8 cellular contexts compared by ENCODE assay signal in the genomic region with DNA sequence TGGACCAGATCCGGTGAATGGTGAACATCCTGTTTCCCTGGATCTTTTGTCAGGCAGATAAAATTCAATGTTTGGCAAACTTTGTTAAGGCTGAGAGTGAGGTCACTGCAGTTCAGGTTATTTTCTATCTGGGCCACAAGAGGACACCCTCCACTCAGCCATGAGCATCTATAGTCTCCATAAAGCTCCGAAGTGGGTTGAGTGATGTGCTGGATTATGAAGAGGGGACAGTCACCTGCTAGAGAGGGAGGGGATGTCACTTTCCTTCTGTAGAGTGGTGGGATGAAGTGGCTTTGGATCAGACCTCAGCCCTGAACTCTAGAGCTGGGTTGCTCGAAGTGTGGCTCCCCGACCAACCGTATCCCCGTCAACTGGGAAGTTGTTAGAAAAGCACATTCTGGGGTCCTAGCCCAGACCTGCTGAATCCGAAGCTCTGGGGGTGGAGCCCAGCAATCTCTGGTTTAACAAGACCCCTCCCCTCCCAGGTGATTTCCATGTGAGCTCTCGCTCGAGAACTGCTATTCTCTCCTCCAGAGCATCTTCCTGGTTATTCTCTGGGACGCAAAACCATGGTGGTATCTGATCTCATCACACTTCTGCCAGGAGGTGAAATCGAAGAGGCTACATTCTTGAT. TPM values are rescaled to one million over a fixed set of nuclear protein-coding genes. Genes with fewer than 3 reads are reported as not detected.
DNase-seq lines count a peak whose midpoint lies in the region; ATAC-seq, FAIRE-seq and TF ChIP-seq lines count a peak whose summit lies in the region.

No MANE protein-coding gene starts in this region.

- TF ChIP-seq CTCF in AG10803 (conservative IDR thresholded peaks at IDR 0.05; ENCODE audit: low read length) (peak; percentile 93), HepG2 (CRISPR knock-in tag; IDR thresholded peaks at IDR 0.05) (peak; percentile 79)

- POLR2A ChIA-PET in HepG2 (lab: Yijun Ruan, JAX) = no interaction called here

- H3K4me3 ChIP-seq in AG10803 (ENCODE audit: low read length) = no peak overlapping the region
- H3K4me3 ChIP-seq in HepG2 (replicated peaks in 1 of 3; ENCODE audit: insufficient read depth in 1 of 3, low read depth in 2 of 3, low read length in 3 of 3) = no peak overlapping the region

- in situ Hi-C loops in HepG2 (cut with HindIII; ENCODE audit: extremely low pct_ligation_motif_present, low pct_unique_long_range_greater_than_20kb) = no loop called here

- H4K20me1 ChIP-seq in HepG2 (ENCODE audit: insufficient read depth, low read length) = no peaks in the 10 kb centered on the region

- H3K27ac Mint-ChIP-seq in central memory CD8-positive, alpha-beta T cell (ENCODE audit: low read depth) = no peak overlapping the region

- intact Hi-C loops in HepG2 (cut with micrococcal nuclease; ENCODE audit: unreplicated experiment) = loop anchor here (1.0 kb wide), 4 partner anchors 31 to 198 kb away; no protein-coding TSS in a partner anchor

- no peaks in the 10 kb centered on the region for H3K36me3 Mint-ChIP-seq in central memory CD8-positive, alpha-beta T cell (ENCODE audit: insufficient read depth)

- no peak overlapping the region for H3K9ac ChIP-seq in HepG2 (ENCODE audit: insufficient read depth, low read depth, low read length)

- WGBS in HepG2 (ENCODE audit: low lambda C conversion rate) = 51% methylated on average over 4 of the region's 11 CpGs

- FAIRE-seq in GM12891 (lab: Jason Lieb, UNC) = peak; percentile 48
- peak; percentile 79 for FAIRE-seq in HepG2 (lab: Jason Lieb, UNC)

- peak; percentile 77 for DNase-seq in AG10803 (ENCODE audit: low read depth)
- no peak for DNase-seq in GM12891 (ENCODE audit: insufficient read length, low spot score)
- peak; percentile 40 for DNase-seq in NCI-H226
- no peak for DNase-seq in central memory CD8-positive, alpha-beta T cell (ENCODE audit: low spot score in 2 of 2)
- peak; percentile 52 for DNase-seq in HepG2 (ENCODE audit: low spot score)
- no peak for DNase-seq in effector CD4-positive, alpha-beta T cell
- no peak for DNase-seq in KG1 (lab: John Stamatoyannopoulos, UW)

- no peak overlapping the region for H3K4me3 Mint-ChIP-seq in central memory CD8-positive, alpha-beta T cell

- no peak for TF ChIP-seq EP300 in HepG2 (IDR thresholded peaks at IDR 0.05; ENCODE audit: low read depth in 2 of 2, low read length in 2 of 2)
- TF ChIP-seq EP300 in HepG2 (CRISPR knock-in tag; IDR thresholded peaks at IDR 0.05; ENCODE audit: borderline replicate concordance) = no peak

- peaks cover 20% of the 10 kb centered on the region for H3K4me1 Mint-ChIP-seq in central memory CD8-positive, alpha-beta T cell

- peak; percentile 67 for TF ChIP-seq RAD21 in HepG2 (CRISPR knock-in tag; IDR thresholded peaks at IDR 0.05)

- no peak overlapping the region for H2AFZ ChIP-seq in HepG2 (ENCODE audit: low read length)

- H3K27me3 ChIP-seq in HepG2 (ENCODE audit: control insufficient read depth in 1 of 2, insufficient read depth in 2 of 2, low read length in 2 of 2) = peaks cover 4 to 53% of the 10 kb centered on the region in 2 experiments; a peak in 4 of 5 replicates

- H3K4me2 ChIP-seq in HepG2 (ENCODE audit: low read depth, low read length) = no peak overlapping the region

- TF ChIP-seq POLR2A in GM12891 (IDR thresholded peaks at IDR 0.05; ENCODE audit: low read depth, low read length) = no peak
- no peak for TF ChIP-seq POLR2A in HepG2 (IDR thresholded peaks at IDR 0.05; ENCODE audit: insufficient read depth in 1 of 2, low read depth in 2 of 2, low read length in 2 of 2)

- no TSS peak for BruUV-seq in HepG2 (replicated peaks; lab: Mats Ljungman, UMichigan)

- H3K4me1 ChIP-seq in HepG2 (ENCODE audit: insufficient read depth, low read length) = peaks cover 44% of the 10 kb centered on the region

- H3K9me3 ChIP-seq in HepG2 (ENCODE audit: low read length) = no peaks in the 10 kb centered on the region

- H3K36me3 ChIP-seq in HepG2 (replicated peaks in 1 of 2; ENCODE audit: control insufficient read depth in 1 of 2, insufficient read depth in 2 of 2, low read length in 2 of 2) = no peaks in the 10 kb centered on the region

- CTCF ChIA-PET in HepG2 (lab: Yijun Ruan, JAX; ENCODE audit: low intra/inter-chr PET ratio, low total read pairs) = interaction anchor here (3.0 to 3.6 kb wide), 2 partner anchors 163 to 171 kb away, joined by 19 to 28 read pairs; no protein-coding TSS in a partner anchor

- no peaks in the 10 kb centered on the region for H3K79me2 ChIP-seq in HepG2 (ENCODE audit: insufficient read depth, low read length)

- H3K27ac ChIP-seq in HepG2 (ENCODE audit: extremely low read length, insufficient read depth, low read length) = no peak overlapping the region

- H3K9me3 Mint-ChIP-seq in central memory CD8-positive, alpha-beta T cell = no peaks in the 10 kb centered on the region

- ATAC-seq in central memory CD8-positive, alpha-beta T cell (replicated peaks; ENCODE audit: extremely low read depth, poor library complexity, severe bottlenecking) = peak; percentile 50
- ATAC-seq in HepG2 = peak; percentile 66
- ATAC-seq in HG03159 (IDR thresholded peaks at IDR 0.05; ENCODE audit: unreplicated experiment) = no peak

- H3K27me3 Mint-ChIP-seq in central memory CD8-positive, alpha-beta T cell = no peaks in the 10 kb centered on the region

TF ChIP-seq in GM12891, 5 proteins besides CTCF, POLR2A, EP300 and RAD21:
- no peak for TF ChIP-seq TAF1 (IDR thresholded peaks at IDR 0.05; ENCODE audit: low read depth, low read length)
- no peak for TF ChIP-seq POU2F2 (IDR thresholded peaks at IDR 0.05; ENCODE audit: low read depth, low read length)
- TF ChIP-seq PAX5 (IDR thresholded peaks at IDR 0.05; ENCODE audit: insufficient read depth, low read length, severe bottlenecking) = no peak
- TF ChIP-seq SPI1 (IDR thresholded peaks at IDR 0.05; ENCODE audit: low read depth, low read length) = no peak
- TF ChIP-seq POLR2AphosphoS5 (IDR thresholded peaks at IDR 0.05; ENCODE audit: low read depth, low read length) = no peak

TF ChIP-seq in HepG2, 621 proteins besides CTCF, POLR2A, EP300 and RAD21 (continues in another document):
- TF ChIP-seq SP4 (CRISPR knock-in tag; IDR thresholded peaks at IDR 0.05) = 0 out of 2 replicates have a peak, but pooled peaks have one; percentile 42

RNA-seq across cellular contexts. Expression of a gene that starts 31.8 kb away (rescaled TPM):
- polyA plus RNA-seq in GM12891 (2012; ENCODE audit: low read depth, missing spikeins) = not detected
- total RNA-seq in HepG2 (2016; rRNA removed; fragmentation: Illumina TruSeq; extraction: Trizol) = not detected in 2 replicates
- total RNA-seq in HepG2 (2016; cell fraction: cytosol; rRNA removed; fragmentation: Illumina TruSeq; extraction: Trizol; ENCODE audit: low read depth) = 0.18 TPM in 1 of 2 replicates, not detected in the other
- total RNA-seq in HepG2 (2016; cell fraction: insoluble cytoplasmic fraction; rRNA removed; fragmentation: Illumina TruSeq; extraction: Trizol) = not detected in 2 replicates
- 0.07 and 0.12 TPM in 2 replicates for total RNA-seq in HepG2 (2016; cell fraction: membrane; rRNA removed; fragmentation: Illumina TruSeq; extraction: Trizol)
- total RNA-seq in HepG2 (2016; cell fraction: nucleus; rRNA removed; fragmentation: Illumina TruSeq; extraction: Trizol) = not detected in 2 replicates
- not detected in 2 replicates for polyA plus RNA-seq in HepG2 (2011; rRNA removed)
- not detected in 2 replicates for polyA plus RNA-seq in HepG2 (2011; cell fraction: cytosol; rRNA removed)
- polyA plus RNA-seq in HepG2 (2011; cell fraction: nucleus; rRNA removed) = not detected in 2 replicates
- polyA plus RNA-seq in HepG2 (2012) = not detected in 2 replicates
- polyA plus RNA-seq in HepG2 (2016; cell fraction: cytosol; fragmentation: Illumina TruSeq; extraction: Trizol; ENCODE audit: low read depth) = not detected in 2 replicates
- polyA plus RNA-seq in HepG2 (2016; cell fraction: insoluble cytoplasmic fraction; fragmentation: Illumina TruSeq; extraction: Trizol; ENCODE audit: low read depth) = not detected in 2 replicates
- polyA plus RNA-seq in HepG2 (2016; cell fraction: membrane; fragmentation: Illumina TruSeq; extraction: Trizol; ENCODE audit: low read depth) = not detected in 2 replicates
- not detected in 2 replicates for polyA plus RNA-seq in HepG2 (2016; cell fraction: nucleus; fragmentation: Illumina TruSeq; extraction: Trizol; ENCODE audit: insufficient read depth, low read depth)
- polyA minus RNA-seq in HepG2 (2011; rRNA and poly(A)+ RNA removed; ENCODE audit: low replicate concordance) = not detected in 2 replicates
- not detected in 2 replicates for polyA minus RNA-seq in HepG2 (2011; cell fraction: cytosol; rRNA and poly(A)+ RNA removed)
- polyA minus RNA-seq in HepG2 (2011; cell fraction: nucleus; rRNA and poly(A)+ RNA removed) = not detected in 2 replicates

RNA-seq across cellular contexts. Expression of a gene that starts 52.5 kb away (rescaled TPM):
- 9.8 TPM for polyA plus RNA-seq in GM12891 (2012; ENCODE audit: low read depth, missing spikeins)
- 11.9 and 18.2 TPM in 2 replicates for total RNA-seq in HepG2 (2016; rRNA removed; fragmentation: Illumina TruSeq; extraction: Trizol)
- total RNA-seq in HepG2 (2016; cell fraction: cytosol; rRNA removed; fragmentation: Illumina TruSeq; extraction: Trizol; ENCODE audit: low read depth) = 19.7 and 23.1 TPM in 2 replicates
- total RNA-seq in HepG2 (2016; cell fraction: insoluble cytoplasmic fraction; rRNA removed; fragmentation: Illumina TruSeq; extraction: Trizol) = 13.7 and 16.7 TPM in 2 replicates
- total RNA-seq in HepG2 (2016; cell fraction: membrane; rRNA removed; fragmentation: Illumina TruSeq; extraction: Trizol) = 6.8 and 8.5 TPM in 2 replicates
- 81.5 and 87.1 TPM in 2 replicates for total RNA-seq in HepG2 (2016; cell fraction: nucleus; rRNA removed; fragmentation: Illumina TruSeq; extraction: Trizol)
- polyA plus RNA-seq in HepG2 (2011; rRNA removed) = 9.1 and 9.6 TPM in 2 replicates
- 2.5 and 2.7 TPM in 2 replicates for polyA plus RNA-seq in HepG2 (2011; cell fraction: cytosol; rRNA removed)
- polyA plus RNA-seq in HepG2 (2011; cell fraction: nucleus; rRNA removed) = 27.9 and 47.7 TPM in 2 replicates
- 8.8 and 10.3 TPM in 2 replicates for polyA plus RNA-seq in HepG2 (2012)
- polyA plus RNA-seq in HepG2 (2016; cell fraction: cytosol; fragmentation: Illumina TruSeq; extraction: Trizol; ENCODE audit: low read depth) = 0.63 and 0.71 TPM in 2 replicates
- polyA plus RNA-seq in HepG2 (2016; cell fraction: insoluble cytoplasmic fraction; fragmentation: Illumina TruSeq; extraction: Trizol; ENCODE audit: low read depth) = 8.9 and 9.9 TPM in 2 replicates
- polyA plus RNA-seq in HepG2 (2016; cell fraction: membrane; fragmentation: Illumina TruSeq; extraction: Trizol; ENCODE audit: low read depth) = 1.4 and 1.7 TPM in 2 replicates
- polyA plus RNA-seq in HepG2 (2016; cell fraction: nucleus; fragmentation: Illumina TruSeq; extraction: Trizol; ENCODE audit: insufficient read depth, low read depth) = 34.1 and 38.4 TPM in 2 replicates
- polyA minus RNA-seq in HepG2 (2011; rRNA and poly(A)+ RNA removed; ENCODE audit: low replicate concordance) = 7.2 and 23.4 TPM in 2 replicates
- 6.4 TPM in 2 replicates for polyA minus RNA-seq in HepG2 (2011; cell fraction: cytosol; rRNA and poly(A)+ RNA removed)
- polyA minus RNA-seq in HepG2 (2011; cell fraction: nucleus; rRNA and poly(A)+ RNA removed) = 87.8 and 98.5 TPM in 2 replicates

Comparison
In these comparisons a context has a peak if more than half of its experiments do, and no peak if none do; other contexts are left out.
1. DNase-seq: peak in AG10803 (single experiment), NCI-H226 (single experiment) and HepG2 (single experiment); none in GM12891 (single experiment), central memory CD8-positive, alpha-beta T cell (0 of 2), effector CD4-positive, alpha-beta T cell (single experiment) and KG1 (single experiment).